Comparison of ENCODE assay signal across 8 cellular contexts in the genomic region with DNA sequence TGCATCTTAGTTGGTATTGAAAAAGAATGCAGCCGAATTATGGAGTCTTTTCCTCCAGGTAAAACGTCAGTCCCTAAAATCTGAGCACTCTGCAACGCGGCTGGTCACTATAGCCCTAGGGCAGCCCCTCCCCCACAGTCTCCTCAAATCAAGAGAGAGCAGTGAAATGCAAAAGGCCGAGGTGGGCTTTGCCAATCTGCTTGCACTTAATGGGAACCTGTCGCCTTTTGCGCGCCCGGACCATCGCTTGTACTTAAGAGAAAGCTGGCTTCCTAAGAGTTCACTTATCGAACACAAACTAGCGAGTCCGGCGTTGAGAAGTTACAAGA. TPM values are rescaled to one million over a fixed set of nuclear protein-coding genes. Genes with fewer than 3 reads are reported as not detected.
DNase-seq lines count a peak whose midpoint lies in the region; ATAC-seq lines count a peak whose summit lies in the region.

No MANE protein-coding gene starts in this region.

- peak; percentile 68 for DNase-seq in DMS114 treated with DMSO at 0.1 percent for 48 hours (lab: John Stamatoyannopoulos, UW; ENCODE audit: unreplicated experiment)
- DNase-seq in HCEC 1CT, result peak; percentile 31
- peak; percentile 29 for DNase-seq in NCI-H2171 (lab: John Stamatoyannopoulos, UW)
- no peak for DNase-seq in activated naive CD8-positive, alpha-beta T cell treated with anti-CD3 and anti-CD28 coated beads, Interleukin-2, amount 10 ng/mL, durations not matched to agents 7 days and 5 days
- DNase-seq in islet precursor cell, result peak; percentile 89
- DNase-seq in stimulated activated CD8-positive, alpha-beta memory T cell treated with anti-CD3 and anti-CD28 coated beads, Interleukin-15, amount 100 ng/mL, for 48 hours (ENCODE audit: low read depth in 2 of 2), result peak; percentile 42
- no peak for DNase-seq in T-helper 17 cell

- no peaks in the 10 kb centered on the region for H3K27me3 Mint-ChIP-seq in activated naive CD8-positive, alpha-beta T cell treated with anti-CD3 and anti-CD28 coated beads, Interleukin-2, amount 10 ng/mL, durations not matched to agents 7 days and 5 days
- H3K27me3 Mint-ChIP-seq in T-helper 17 cell, result no peaks in the 10 kb centered on the region

- POLR2A ChIA-PET in activated naive CD8-positive, alpha-beta T cell treated with anti-CD3 and anti-CD28 coated beads, Interleukin-2, amount 10 ng/mL, durations not matched to agents 7 days and 5 days (lab: Charles Lee), result interaction anchor here (0.7 to 5.3 kb wide), 11 partner anchors 11 to 390 kb away, joined by 3 to 61 read pairs (median 4); a partner anchor contains a TSS

- peaks cover 47% of the 10 kb centered on the region for H3K4me1 Mint-ChIP-seq in activated naive CD8-positive, alpha-beta T cell treated with anti-CD3 and anti-CD28 coated beads, Interleukin-2, amount 10 ng/mL, durations not matched to agents 7 days and 5 days
- peaks cover 30% of the 10 kb centered on the region for H3K4me1 Mint-ChIP-seq in T-helper 17 cell

- peak overlapping the region; percentile 71 for H3K27ac Mint-ChIP-seq in activated naive CD8-positive, alpha-beta T cell treated with anti-CD3 and anti-CD28 coated beads, Interleukin-2, amount 10 ng/mL, durations not matched to agents 7 days and 5 days
- H3K27ac Mint-ChIP-seq in T-helper 17 cell, result no peak overlapping the region

- no peak for ATAC-seq in activated naive CD8-positive, alpha-beta T cell treated with anti-CD3 and anti-CD28 coated beads, Interleukin-2, amount 10 ng/mL, durations not matched to agents 7 days and 5 days (ENCODE audit: low read depth)
- ATAC-seq in T-helper 17 cell (no peak), HG03196 (IDR thresholded peaks at IDR 0.05; ENCODE audit: unreplicated experiment) (no peak)

- no peaks in the 10 kb centered on the region for H3K9me3 Mint-ChIP-seq in activated naive CD8-positive, alpha-beta T cell treated with anti-CD3 and anti-CD28 coated beads, Interleukin-2, amount 10 ng/mL, durations not matched to agents 7 days and 5 days

- no peaks in the 10 kb centered on the region for H3K9me3 ChIP-seq in T-helper 17 cell (ENCODE audit: control insufficient read depth, low read length, poor library complexity, severe bottlenecking)

- no peak overlapping the region for H3K4me3 Mint-ChIP-seq in activated naive CD8-positive, alpha-beta T cell treated with anti-CD3 and anti-CD28 coated beads, Interleukin-2, amount 10 ng/mL, durations not matched to agents 7 days and 5 days
- H3K4me3 Mint-ChIP-seq in T-helper 17 cell, result no peak overlapping the region

- peaks cover 26% of the 10 kb centered on the region for H3K36me3 Mint-ChIP-seq in activated naive CD8-positive, alpha-beta T cell treated with anti-CD3 and anti-CD28 coated beads, Interleukin-2, amount 10 ng/mL, durations not matched to agents 7 days and 5 days
- peaks cover 7% of the 10 kb centered on the region for H3K36me3 Mint-ChIP-seq in T-helper 17 cell (ENCODE audit: low read depth)

RNA-seq across cellular contexts. Expression of a gene that starts 0.4 kb away (rescaled TPM):
- total RNA-seq in activated naive CD8-positive, alpha-beta T cell treated with anti-CD3 and anti-CD28 coated beads, Interleukin-2, amount 10 ng/mL, durations not matched to agents 7 days and 5 days, result 100 to 1,000 TPM; 180 to 182 TPM
- total RNA-seq in T-helper 17 cell, result 10 to 100 TPM; 20.3 to 24.3 TPM

RNA-seq across cellular contexts. Expression of a gene that starts 39.8 kb away (rescaled TPM):
- not detected for total RNA-seq in activated naive CD8-positive, alpha-beta T cell treated with anti-CD3 and anti-CD28 coated beads, Interleukin-2, amount 10 ng/mL, durations not matched to agents 7 days and 5 days
- total RNA-seq in T-helper 17 cell, result under 1 TPM; 0.35 to 0.68 TPM

Comparison
In these comparisons a context has a peak if more than half of its experiments do, and no peak if none do; other contexts are left out.
1. DNase-seq: peak in DMS114 treated with DMSO at 0.1 percent for 48 hours (single experiment), HCEC 1CT (single experiment), NCI-H2171 (single experiment), islet precursor cell (single experiment) and stimulated activated CD8-positive, alpha-beta memory T cell treated with anti-CD3 and anti-CD28 coated beads, Interleukin-15, amount 100 ng/mL, for 48 hours (2 of 2); none in activated naive CD8-positive, alpha-beta T cell treated with anti-CD3 and anti-CD28 coated beads, Interleukin-2, amount 10 ng/mL, durations not matched to agents 7 days and 5 days (single experiment) and T-helper 17 cell (0 of 3).
2. RNA of a gene that starts 0.4 kb away (total RNA-seq): 180 to 182 TPM in activated naive CD8-positive, alpha-beta T cell treated with anti-CD3 and anti-CD28 coated beads, Interleukin-2, amount 10 ng/mL, durations not matched to agents 7 days and 5 days; 20.3 to 24.3 TPM in T-helper 17 cell; every median in the first group is over 4 times any median in the second.